Comparison of ENCODE assay signal across 1 cellular context in genomic region chr9:137204731-137205125, GRCh38.
TF ChIP-seq lines count a peak whose summit lies in the region.

No MANE protein-coding gene starts in this region.

TF ChIP-seq in endothelial cell of umbilical vein, 7 proteins besides CTCF, POLR2A, EP300 and RAD21:
- no peak for TF ChIP-seq POLR2AphosphoS5 (IDR thresholded peaks at IDR 0.05; ENCODE audit: insufficient read depth, low read depth, low read length)
- TF ChIP-seq MYC (IDR thresholded peaks at IDR 0.05; ENCODE audit: low read depth, low read length): no peak
- TF ChIP-seq FOS (IDR thresholded peaks at IDR 0.05; ENCODE audit: borderline replicate concordance, insufficient read depth, low read length): no peak
- no peak for TF ChIP-seq GATA2 (IDR thresholded peaks at IDR 0.05; ENCODE audit: insufficient read depth, insufficient read length, low read depth, low read length)
- no peak for TF ChIP-seq JUN (IDR thresholded peaks at IDR 0.05; ENCODE audit: borderline replicate concordance, insufficient read depth, insufficient read length, low read depth)
- TF ChIP-seq MAX (IDR thresholded peaks at IDR 0.05; ENCODE audit: insufficient read depth, insufficient read length): no peak
- no peak for TF ChIP-seq EZH2 (IDR thresholded peaks at IDR 0.05; ENCODE audit: borderline replicate concordance, low read depth, low read length, severe bottlenecking)
